In the genomic region with DNA sequence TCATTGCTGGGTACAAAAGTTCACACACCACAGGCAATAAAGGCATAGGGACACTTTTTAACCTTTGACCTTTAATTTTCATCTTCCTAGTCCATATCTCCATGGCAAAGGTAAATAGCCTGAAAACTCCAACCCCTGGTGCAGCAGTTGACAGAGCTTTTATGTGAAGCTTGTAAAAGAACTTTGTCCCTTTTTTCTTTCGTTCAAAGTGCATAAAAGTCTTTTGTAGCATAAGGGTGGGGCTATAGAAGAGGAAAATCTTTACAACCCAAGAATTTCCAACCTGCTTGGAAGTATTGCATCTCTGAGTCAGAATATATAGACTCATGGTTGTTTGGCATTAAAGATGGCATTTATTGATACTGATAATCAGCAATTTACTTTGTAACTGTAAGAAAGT, we compare ENCODE assay signal across 16 cellular contexts. TPM values are rescaled to one million over a fixed set of nuclear protein-coding genes. Genes with fewer than 3 reads are reported as not detected.
DNase-seq lines count a peak whose midpoint lies in the region; ATAC-seq and TF ChIP-seq lines count a peak whose summit lies in the region.
"Had no signal": no experiment of that assay in that cellular context is flagged by ENCODE, and none has a peak within 500 bp of the region (broad histone marks: within the 10 kb centered on the region; RNA-seq: fewer than 3 reads in every experiment).

No MANE protein-coding gene starts in this region.

- intact Hi-C loops in left colon (cut with DNase I, micrococcal nuclease) (no loop called here), transverse colon (cut with DNase I; ENCODE audit: low total_unique reads) (no loop called here)

- H3K36me3 ChIP-seq in transverse colon: no peaks in the 10 kb centered on the region
- H3K36me3 ChIP-seq: BLaER1 had no signal

- 35% methylated on average over 1 of the region's 1 CpG; no CpG with 5 or more reads in 1 of the 2 donors for WGBS in transverse colon (ENCODE audit: low coverage in 1 of 2), 2 donors

- peak; percentile 95 for ATAC-seq in left colon
- ATAC-seq: GM12878, HepG2 had no signal

- TF ChIP-seq EP300 in transverse colon (IDR thresholded peaks at IDR 0.05; ENCODE audit: low read depth): no peak

- DNase-seq in left colon (peak; percentile 10 to 54), transverse colon (peak; percentile 38), NCI-H2107 treated with DMSO at 0.1 percent for 48 hours (lab: John Stamatoyannopoulos, UW; ENCODE audit: unreplicated experiment) (no peak), foreskin fibroblast (no peak), SIG-M5 (lab: John Stamatoyannopoulos, UW) (no peak)
- DNase-seq: 8988T; AML-193; CD4-positive, alpha-beta T cell; DMS79; GM23248 had no signal

- peak overlapping the region; percentile 60 for H3K27ac ChIP-seq in 22Rv1
- H3K27ac ChIP-seq in VCaP: peak overlapping the region; percentile 13; the same call in 1 of the 2 replicates
- H3K27ac ChIP-seq in transverse colon: peak overlapping the region in 3 of 4 donors; percentile 55 to 62 (median 58)
- H3K27ac ChIP-seq: BLaER1, GM23248 had no signal

- in situ Hi-C loops in transverse colon (cut with MboI; ENCODE audit: low pct_ligation_motif_present in 1 of 4, low pct_unique_long_range_greater_than_20kb in 1 of 4, low sequenced_read_pairs in 3 of 4): no loop called here

- TF ChIP-seq CTCF in 22Rv1 (IDR thresholded peaks at IDR 0.05) (no peak), VCaP (conservative IDR thresholded peaks at IDR 0.05) (no peak), transverse colon (IDR thresholded peaks at IDR 0.05) (no peak), foreskin fibroblast (IDR thresholded peaks at IDR 0.05; ENCODE audit: low read depth, low read length) (no peak)

- H3K9me3 ChIP-seq in transverse colon: no peaks in the 10 kb centered on the region
- H3K9me3 ChIP-seq: BLaER1 had no signal

- no peaks in the 10 kb centered on the region for H3K27me3 ChIP-seq in transverse colon

- no peak overlapping the region for H3K4me3 ChIP-seq in transverse colon
- H3K4me3 ChIP-seq in foreskin fibroblast (ENCODE audit: low read depth in 1 of 2, low read length in 2 of 2): no peak overlapping the region
- H3K4me3 ChIP-seq: BLaER1, GM12878, GM23248 had no signal

- no peak for TF ChIP-seq POLR2A in transverse colon (IDR thresholded peaks at IDR 0.05)

- H3K4me1 ChIP-seq in transverse colon: peaks cover 0 to 7% (median 1%) of the 10 kb centered on the region in 4 donors
- H3K4me1 ChIP-seq: BLaER1 had no signal

RNA-seq across cellular contexts. Expression of a gene that starts 20.4 kb away (rescaled TPM):
- total RNA-seq in left colon: 100 to 1,000 TPM; 159 to 184 TPM
- 100 to 1,000 TPM in 3 of 4 donors, 10 to 100 TPM in 1; 40.8 to 140 (median 116) TPM for total RNA-seq in transverse colon
- total RNA-seq: G401, GM23248, HepG2 had no signal

Comparison
In these comparisons a context has a peak if more than half of its experiments do, and no peak if none do; other contexts are left out.
1. DNase-seq: peak in left colon (2 of 2) and transverse colon (single experiment); none in NCI-H2107 treated with DMSO at 0.1 percent for 48 hours (single experiment), foreskin fibroblast (0 of 2) and SIG-M5 (single experiment).
2. Peak in every context shown above with its lines, with median percentiles within 50 percentile points of each other: H3K27ac ChIP-seq.